In genomic region chr15:38589502-38589901, GRCh38 we compare ENCODE assay signal across 10 cellular contexts. TPM values are rescaled to one million over a fixed set of nuclear protein-coding genes. Genes with fewer than 3 reads are reported as not detected.
A peak's percentile ranks its signal among the peaks of the same experiment; 100 is the strongest.
DNase-seq lines count a peak whose midpoint lies in the region; ATAC-seq and TF ChIP-seq lines count a peak whose summit lies in the region.
"Had no signal": no experiment of that assay in that cellular context is flagged by ENCODE, and none has a peak within 500 bp of the region (broad histone marks: within the 10 kb centered on the region; RNA-seq: fewer than 3 reads in every experiment).

No MANE protein-coding gene starts in this region.

- ATAC-seq in left lung = peak; percentile 84
- ATAC-seq in sciatic nerve = no peak
- ATAC-seq in HG03139 (IDR thresholded peaks at IDR 0.05; ENCODE audit: unreplicated experiment) = no peak

- peaks cover 3% of the 10 kb centered on the region for H3K9me3 ChIP-seq in adipocyte (ENCODE audit: control insufficient read depth, low read length)
- no peaks in the 10 kb centered on the region for H3K9me3 ChIP-seq in left lung

- CTCF ChIA-PET in BJ (lab: Yijun Ruan, JAX) = interaction anchor here (2.1 kb wide), 1 partner anchor 25 kb away, joined by 9 read pairs; the partner anchor contains the start of gene RASGRP1
- CTCF ChIA-PET in HEK293T (lab: Yijun Ruan, JAX) = no interaction called here

- H3K36me3 ChIP-seq in BJ (ENCODE audit: control insufficient read depth, insufficient read depth, low read length) (no peaks in the 10 kb centered on the region), adipocyte (ENCODE audit: control insufficient read depth, insufficient read depth, low read length, severe bottlenecking) (no peaks in the 10 kb centered on the region), left lung (no peaks in the 10 kb centered on the region)

- peaks cover 2% of the 10 kb centered on the region for H3K27me3 ChIP-seq in BJ (ENCODE audit: control insufficient read depth, insufficient read depth, low read length)
- peaks cover 49% of the 10 kb centered on the region for H3K27me3 ChIP-seq in adipocyte (replicated peaks; ENCODE audit: control insufficient read depth, insufficient read depth, low read length)
- H3K27me3 ChIP-seq in left lung = no peaks in the 10 kb centered on the region

- H3K27ac ChIP-seq in left lung = no peak overlapping the region
- H3K27ac ChIP-seq: KMS-11 had no signal

- POLR2A ChIA-PET in BJ (lab: Charles Lee) = no interaction called here
- POLR2A ChIA-PET in HEK293T (lab: Yijun Ruan, JAX) = no interaction called here

- no peaks in the 10 kb centered on the region for H3K4me1 ChIP-seq in adipocyte (ENCODE audit: control insufficient read depth, insufficient read depth, low read length)
- peaks cover 0 to 4% of the 10 kb centered on the region in 2 donors for H3K4me1 ChIP-seq in left lung

- no peak for TF ChIP-seq CTCF in BJ (IDR thresholded peaks at IDR 0.05; ENCODE audit: insufficient read depth, low read depth, low read length)
- no peak for TF ChIP-seq CTCF in left lung (IDR thresholded peaks at IDR 0.05)

- H3K4me3 ChIP-seq in BJ (ENCODE audit: low read depth, low read length) (no peak overlapping the region), adipocyte (ENCODE audit: low read length) (no peak overlapping the region), left lung (no peak overlapping the region)

- intact Hi-C loops in left lung (cut with DNase I) = loop anchor here in 1 of 2 donors (10.0 kb wide), 1 partner anchor 65 kb away; no protein-coding TSS in a partner anchor
- intact Hi-C loops in sciatic nerve (cut with DNase I) = no loop called here

- H3K9ac ChIP-seq in adipocyte (ENCODE audit: low read length) = no peak overlapping the region
- H3K9ac ChIP-seq: KMS-11 had no signal

- DNase-seq in BJ (ENCODE audit: low read depth) = peak; percentile 36
- peak; percentile 63 for DNase-seq in HPDE6-E6E7 (ENCODE audit: extremely low spot score)
- peak; percentile 84 for DNase-seq in adipocyte (ENCODE audit: low read depth)
- peak in 1 of 2 donors; percentile 47 for DNase-seq in left lung
- no peak for DNase-seq in HEK293T (ENCODE audit: extremely low spot score)
- DNase-seq in NCI-H2081 (lab: John Stamatoyannopoulos, UW) = no peak
- no peak for DNase-seq in sciatic nerve (ENCODE audit: low spot score)
- DNase-seq: Right ventricle myocardium superior had no signal

TF ChIP-seq in HEK293T, 16 proteins besides CTCF, POLR2A, EP300 and RAD21:
- no peak for TF ChIP-seq ZNF384 (IDR thresholded peaks at IDR 0.05)
- TF ChIP-seq BHLHE40 (IDR thresholded peaks at IDR 0.05; ENCODE audit: borderline replicate concordance) = no peak
- no peak for TF ChIP-seq NFRKB (IDR thresholded peaks at IDR 0.05)
- TF ChIP-seq ELF4 (IDR thresholded peaks at IDR 0.05) = no peak
- no peak for TF ChIP-seq LEF1 (IDR thresholded peaks at IDR 0.05; ENCODE audit: borderline replicate concordance)
- TF ChIP-seq FOXK2 (IDR thresholded peaks at IDR 0.05) = no peak

RNA-seq across cellular contexts. Expression of gene RASGRP1, which starts 24.9 kb away (rescaled TPM):
- polyA plus RNA-seq in BJ (2011; rRNA removed) = 4.2 and 4.3 TPM in 2 replicates
- polyA minus RNA-seq in BJ (2011; rRNA and poly(A)+ RNA removed) = 5.5 and 5.8 TPM in 2 replicates
- 10 to 100 TPM in 1 of 2 donors, 1 to 10 TPM in 1; 3.3 to 19.2 TPM for total RNA-seq in left lung
- 1.2 TPM for total RNA-seq in sciatic nerve

Comparison
In these comparisons a context has a peak if more than half of its experiments do, and no peak if none do; other contexts are left out.
1. DNase-seq: peak in BJ (single experiment), HPDE6-E6E7 (single experiment) and adipocyte (single experiment); none in HEK293T (single experiment), NCI-H2081 (0 of 2) and sciatic nerve (single experiment).